1 cellular context compared by ENCODE assay signal in genomic region chr17:44919411-44919810, GRCh38.
TF ChIP-seq lines count a peak whose summit lies in the region.

No MANE protein-coding gene starts in this region.

TF ChIP-seq in A549, 52 proteins besides CTCF, POLR2A, EP300 and RAD21:
- TF ChIP-seq USF2 (IDR thresholded peaks at IDR 0.05) (no peak), RCOR1 (IDR thresholded peaks at IDR 0.05; ENCODE audit: low read depth, low read length) (no peak), JUN (IDR thresholded peaks at IDR 0.05) (no peak), GATA3 (IDR thresholded peaks at IDR 0.05; ENCODE audit: borderline replicate concordance) (no peak), HOXB13 (CRISPR knock-in tag; IDR thresholded peaks at IDR 0.05; ENCODE audit: low read depth) (no peak), NFE2L2 (conservative IDR thresholded peaks at IDR 0.05; ENCODE audit: low read length) (no peak), MAX (IDR thresholded peaks at IDR 0.05) (no peak), ATOH8 (CRISPR knock-in tag; IDR thresholded peaks at IDR 0.05; ENCODE audit: low read depth) (no peak), HDAC2 (IDR thresholded peaks at IDR 0.05) (no peak), SREBF2 (IDR thresholded peaks at IDR 0.05) (no peak), NPAS2 (CRISPR knock-in tag; IDR thresholded peaks at IDR 0.05; ENCODE audit: borderline replicate concordance) (no peak), CBX8 (IDR thresholded peaks at IDR 0.05) (no peak), ZNF302 (CRISPR knock-in tag; IDR thresholded peaks at IDR 0.05) (no peak), ZSCAN20 (CRISPR knock-in tag; IDR thresholded peaks at IDR 0.05) (no peak), HEYL (CRISPR knock-in tag; IDR thresholded peaks at IDR 0.05) (no peak), SMC3 (IDR thresholded peaks at IDR 0.05) (no peak), ESRRA (IDR thresholded peaks at IDR 0.05; ENCODE audit: borderline replicate concordance, low read length) (no peak), NR3C1 (IDR thresholded peaks at IDR 0.05) (no peak), FOSB (CRISPR knock-in tag; IDR thresholded peaks at IDR 0.05) (no peak)
